Comparison of ENCODE assay signal across 11 cellular contexts in genomic region chr18:35117951-35118411, GRCh38.
DNase-seq lines count a peak whose midpoint lies in the region; ATAC-seq, FAIRE-seq and TF ChIP-seq lines count a peak whose summit lies in the region.
"Had no signal": no experiment of that assay in that cellular context is flagged by ENCODE, and none has a peak within 500 bp of the region (broad histone marks: within the 10 kb centered on the region; RNA-seq: fewer than 3 reads in every experiment).

No MANE protein-coding gene starts in this region.

- ATAC-seq in A549 = no peak
- peak; percentile 88 for ATAC-seq in left ventricle myocardium superior
- ATAC-seq in activated naive CD4-positive, alpha-beta T cell treated with anti-CD3 and anti-CD28 coated beads, Interleukin-2, amount 50 U/mL, for 72 hours = no peak
- ATAC-seq in GM19035 (IDR thresholded peaks at IDR 0.05; ENCODE audit: unreplicated experiment) = no peak

- FAIRE-seq in A549 (lab: Jason Lieb, UNC) = no peak
- FAIRE-seq: endometrium had no signal

- WGBS in A549 (ENCODE audit: missing lambda C conversion rate) = 82% methylated on average over 3 of the region's 7 CpGs

- CTCF ChIA-PET in A549 (lab: Yijun Ruan, JAX) = no interaction called here

- in situ Hi-C loops in astrocyte of the cerebellum (cut with HindIII; ENCODE audit: low sequenced_read_pairs) = no loop called here

- H3K9me3 ChIP-seq in A549 = no peaks in the 10 kb centered on the region

- no peaks in the 10 kb centered on the region for H3K4me1 ChIP-seq in A549
- H3K4me1 ChIP-seq: parathyroid adenoma had no signal

- H3K27ac Mint-ChIP-seq in activated naive CD4-positive, alpha-beta T cell treated with anti-CD3 and anti-CD28 coated beads, Interleukin-2, amount 50 U/mL, for 72 hours = no peak overlapping the region

- no peak overlapping the region for H3K4me2 ChIP-seq in A549

- DNase-seq in A549 (ENCODE audit: low read depth in 1 of 2, low spot score in 1 of 2) (no peak), astrocyte of the cerebellum (ENCODE audit: low read depth) (peak; percentile 18), left ventricle myocardium superior (peak; percentile 36), pons (ENCODE audit: low spot score) (peak; percentile 69), NCI-H1694 (lab: John Stamatoyannopoulos, UW) (no peak), NCI-H187 (lab: John Stamatoyannopoulos, UW) (no peak)
- DNase-seq in activated naive CD4-positive, alpha-beta T cell treated with anti-CD3 and anti-CD28 coated beads, Interleukin-2, amount 50 U/mL, for 72 hours (ENCODE audit: low spot score in 2 of 2) = no peak
- DNase-seq: trophoblast cell had no signal

- TF ChIP-seq EP300 in A549 (IDR thresholded peaks at IDR 0.05) = no peak

- no peak for TF ChIP-seq POLR2A in A549 (IDR thresholded peaks at IDR 0.05; ENCODE audit: low read length)

- intact Hi-C loops in left ventricle myocardium superior (cut with micrococcal nuclease) = no loop called here

- no peak for TF ChIP-seq RAD21 in A549 (conservative IDR thresholded peaks at IDR 0.05 in 1 of 2, IDR thresholded peaks at IDR 0.05 in 1 of 2)

- TF ChIP-seq CTCF in A549 (IDR thresholded peaks at IDR 0.05) (no peak), astrocyte of the cerebellum (IDR thresholded peaks at IDR 0.05; ENCODE audit: low read depth, low read length, missing control alignments) (no peak)

- peaks cover 0 to 1% of the 10 kb centered on the region in 2 donors for H3K9me3 Mint-ChIP-seq in activated naive CD4-positive, alpha-beta T cell treated with anti-CD3 and anti-CD28 coated beads, Interleukin-2, amount 50 U/mL, for 72 hours

- H3K4me3 ChIP-seq in A549 (no peak overlapping the region), astrocyte of the cerebellum (ENCODE audit: low read depth, low read length) (no peak overlapping the region)

- POLR2A ChIA-PET in A549 (lab: Yijun Ruan, JAX) = no interaction called here

- peaks cover 2 to 12% of the 10 kb centered on the region in 2 donors for H3K36me3 Mint-ChIP-seq in activated naive CD4-positive, alpha-beta T cell treated with anti-CD3 and anti-CD28 coated beads, Interleukin-2, amount 50 U/mL, for 72 hours

- H3K27ac ChIP-seq in A549 = no peak overlapping the region
- H3K27ac ChIP-seq: parathyroid adenoma had no signal

TF ChIP-seq in A549, 52 proteins besides CTCF, POLR2A, EP300 and RAD21:
- TF ChIP-seq POLR2AphosphoS2 (conservative IDR thresholded peaks at IDR 0.05; ENCODE audit: low read length) (no peak), MAFK (IDR thresholded peaks at IDR 0.05; ENCODE audit: partially characterized antibody) (peak; percentile 43), SMC3 (IDR thresholded peaks at IDR 0.05) (no peak)
- TF ChIP-seq, protein P1, sequence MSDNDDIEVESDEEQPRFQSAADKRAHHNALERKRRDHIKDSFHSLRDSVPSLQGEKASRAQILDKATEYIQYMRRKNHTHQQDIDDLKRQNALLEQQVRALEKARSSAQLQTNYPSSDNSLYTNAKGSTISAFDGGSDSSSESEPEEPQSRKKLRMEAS (IDR thresholded peaks at IDR 0.05) = no peak

Comparison
In these comparisons a context has a peak if more than half of its experiments do, and no peak if none do; other contexts are left out.
1. DNase-seq: peak in astrocyte of the cerebellum (single experiment), left ventricle myocardium superior (single experiment) and pons (single experiment); none in A549 (0 of 2), NCI-H1694 (single experiment), activated naive CD4-positive, alpha-beta T cell treated with anti-CD3 and anti-CD28 coated beads, Interleukin-2, amount 50 U/mL, for 72 hours (0 of 2) and NCI-H187 (0 of 2).